Comparison of ENCODE assay signal across 8 cellular contexts in genomic region chr15:58331903-58332675, GRCh38.
A peak's percentile ranks its signal among the peaks of the same experiment; 100 is the strongest.
DNase-seq lines count a peak whose midpoint lies in the region; ATAC-seq and TF ChIP-seq lines count a peak whose summit lies in the region.

No MANE protein-coding gene starts in this region.

- peaks cover 34% of the 10 kb centered on the region for H3K4me1 ChIP-seq in vagina

- TF ChIP-seq CTCF in vagina (IDR thresholded peaks at IDR 0.05) = no peak

- ATAC-seq in HG02678 (IDR thresholded peaks at IDR 0.05; ENCODE audit: unreplicated experiment) = peak; percentile 79

- peak overlapping the region; percentile 90 for H3K27ac ChIP-seq in vagina

- TF ChIP-seq POLR2A in vagina (IDR thresholded peaks at IDR 0.05) = no peak

- no peak overlapping the region for H3K4me3 ChIP-seq in vagina

- H3K36me3 ChIP-seq in vagina = no peaks in the 10 kb centered on the region

- H3K27me3 ChIP-seq in vagina = no peaks in the 10 kb centered on the region

- intact Hi-C loops in vagina (cut with DNase I) = no loop called here

- DNase-seq in GDM1 (lab: John Stamatoyannopoulos, UW) (peak; percentile 93), NCI-H146 (lab: John Stamatoyannopoulos, UW) (peak; percentile 42), T-helper 22 cell (ENCODE audit: low read depth) (peak; percentile 25), anterior cingulate cortex (lab: John Stamatoyannopoulos, UW) (peak in 57 of 58 donors; percentile 21 to 96 (median 79)), hepatic stellate cell (ENCODE audit: low spot score) (peak; percentile 70), retina (peak; percentile 86), vagina (ENCODE audit: extremely low spot score in 2 of 2) (peak in 1 of 2 donors; percentile 99)

- no peaks in the 10 kb centered on the region for H3K9me3 ChIP-seq in vagina
